In genomic region chr5:150489358-150490295, GRCh38 we compare ENCODE assay signal across 1 cellular context.
TF ChIP-seq lines count a peak whose summit lies in the region.

No MANE protein-coding gene starts in this region.

TF ChIP-seq in GM12878, 131 proteins besides CTCF, POLR2A, EP300 and RAD21 (continued from another document and continues in another):
- no peak for TF ChIP-seq CEBPZ (IDR thresholded peaks at IDR 0.05; ENCODE audit: low read depth, low read length)
- peak; percentile 99 for TF ChIP-seq SPI1 (IDR thresholded peaks at IDR 0.05; ENCODE audit: borderline replicate concordance, insufficient read depth, low read depth, low read length)
- no peak for TF ChIP-seq TCF12 (IDR thresholded peaks at IDR 0.05; ENCODE audit: low read depth, low read length)
- no peak for TF ChIP-seq KLF5 (IDR thresholded peaks at IDR 0.05; ENCODE audit: partially characterized antibody)
- TF ChIP-seq ASH2L (IDR thresholded peaks at IDR 0.05; ENCODE audit: borderline replicate concordance, low read depth): no peak
- no peak for TF ChIP-seq HDGF (IDR thresholded peaks at IDR 0.05)
- no peak for TF ChIP-seq SREBF1 (IDR thresholded peaks at IDR 0.05; ENCODE audit: low read length)
- TF ChIP-seq E2F4 (IDR thresholded peaks at IDR 0.05; ENCODE audit: low read depth, low read length): no peak
- no peak for TF ChIP-seq BCLAF1 (IDR thresholded peaks at IDR 0.05)
- no peak for TF ChIP-seq NRF1 (conservative IDR thresholded peaks at IDR 0.05; ENCODE audit: low read depth, low read length)
- TF ChIP-seq POLR2AphosphoS2 (IDR thresholded peaks at IDR 0.05; ENCODE audit: low read depth, low read length): no peak
- TF ChIP-seq ZNF24 (IDR thresholded peaks at IDR 0.05): no peak
- no peak for TF ChIP-seq SIX5 (IDR thresholded peaks at IDR 0.05; ENCODE audit: low read depth, low read length, severe bottlenecking)
- no peak for TF ChIP-seq CUX1 (IDR thresholded peaks at IDR 0.05; ENCODE audit: insufficient replicate concordance, low read depth, low read length)
- no peak for TF ChIP-seq ZSCAN29 (IDR thresholded peaks at IDR 0.05)
- TF ChIP-seq IKZF2 (IDR thresholded peaks at IDR 0.05): peak; percentile 85 to 89
- TF ChIP-seq CBX5 (IDR thresholded peaks at IDR 0.05; ENCODE audit: low read depth): no peak
- peak; percentile 85 for TF ChIP-seq GATAD2B (conservative IDR thresholded peaks at IDR 0.05; ENCODE audit: low read depth)
- TF ChIP-seq PAX5 (IDR thresholded peaks at IDR 0.05; ENCODE audit: borderline replicate concordance, low read depth, low read length): peak; percentile 59; the same call in 1 of the 2 replicates
- TF ChIP-seq CREB1 (IDR thresholded peaks at IDR 0.05; ENCODE audit: low read depth): no peak
- TF ChIP-seq PBX3 (IDR thresholded peaks at IDR 0.05; ENCODE audit: insufficient replicate concordance, low read depth, low read length): no peak
- TF ChIP-seq ZNF274 (IDR thresholded peaks at IDR 0.05; ENCODE audit: insufficient read depth, insufficient read length): no peak
- TF ChIP-seq SP1 (IDR thresholded peaks at IDR 0.05; ENCODE audit: low read depth, low read length): peak; percentile 19
- no peak for TF ChIP-seq REST (IDR thresholded peaks at IDR 0.05; ENCODE audit: low read depth, low read length)
- TF ChIP-seq FOXM1 (IDR thresholded peaks at IDR 0.05; ENCODE audit: low read depth, low read length): no peak
- TF ChIP-seq TARDBP (IDR thresholded peaks at IDR 0.05; ENCODE audit: borderline replicate concordance): no peak
- no peak for TF ChIP-seq RELA (IDR thresholded peaks at IDR 0.05; ENCODE audit: borderline replicate concordance, partially characterized antibody)
- TF ChIP-seq ZZZ3 (IDR thresholded peaks at IDR 0.05; ENCODE audit: control insufficient read depth, insufficient read length, low read depth): no peak
- peak; percentile 82 for TF ChIP-seq RELB (IDR thresholded peaks at IDR 0.05; ENCODE audit: low read depth)
- TF ChIP-seq RUNX3 (IDR thresholded peaks at IDR 0.05; ENCODE audit: low read length): peak; percentile 33; the same call in 1 of the 2 replicates
- TF ChIP-seq HDAC6 (IDR thresholded peaks at IDR 0.05; ENCODE audit: unreplicated experiment): no peak
- no peak for TF ChIP-seq BRCA1 (IDR thresholded peaks at IDR 0.05; ENCODE audit: low read depth, low read length)
- TF ChIP-seq SRF (IDR thresholded peaks at IDR 0.05; ENCODE audit: low read depth in 2 of 2, low read length in 2 of 2): no peak
- peak; percentile 97 for TF ChIP-seq EED (IDR thresholded peaks at IDR 0.05; ENCODE audit: low read depth)
- no peak for TF ChIP-seq STAT3 (IDR thresholded peaks at IDR 0.05; ENCODE audit: low read depth, low read length)
- no peak for TF ChIP-seq GABPA (IDR thresholded peaks at IDR 0.05; ENCODE audit: low read depth)
